1 cellular context compared by ENCODE assay signal in genomic region chrX:94178145-94178790, GRCh38.
TF ChIP-seq lines count a peak whose summit lies in the region.

No MANE protein-coding gene starts in this region.

TF ChIP-seq in GM23338, 12 proteins besides CTCF, POLR2A, EP300 and RAD21 (continued from another document):
- TF ChIP-seq ZNF462 (CRISPR knock-in tag; IDR thresholded peaks at IDR 0.05) (no peak), EZH2 (IDR thresholded peaks at IDR 0.05; ENCODE audit: low read depth, unreplicated experiment) (no peak), CREB1 (CRISPR knock-in tag; IDR thresholded peaks at IDR 0.05; ENCODE audit: low read depth) (no peak), JUNB (IDR thresholded peaks at IDR 0.05; ENCODE audit: unreplicated experiment) (no peak), REST (IDR thresholded peaks at IDR 0.05; ENCODE audit: unreplicated experiment) (no peak), POLR2AphosphoS5 (IDR thresholded peaks at IDR 0.05; ENCODE audit: low read depth) (no peak), ETS1 (IDR thresholded peaks at IDR 0.05) (no peak), EZH2phosphoT487 (IDR thresholded peaks at IDR 0.05; ENCODE audit: unreplicated experiment) (no peak), NANOG (IDR thresholded peaks at IDR 0.05; ENCODE audit: borderline replicate concordance) (no peak)
